8 cellular contexts compared by ENCODE assay signal in genomic region chr2:196239622-196240587, GRCh38.
DNase-seq lines count a peak whose midpoint lies in the region; ATAC-seq and TF ChIP-seq lines count a peak whose summit lies in the region.

No MANE protein-coding gene starts in this region.

- WGBS in adrenal gland, 4 donors: 61 to 75% (median 65%) methylated on average over 10 of the region's 10 CpGs

- TF ChIP-seq CTCF in adrenal gland (IDR thresholded peaks at IDR 0.05): peak in 1 of 6 experiments; percentile 7

- H3K9me3 Mint-ChIP-seq in T-cell: no peaks in the 10 kb centered on the region

- H3K9me3 ChIP-seq in adrenal gland (replicated peaks in 1 of 3): no peaks in the 10 kb centered on the region

- TF ChIP-seq POLR2A in adrenal gland (IDR thresholded peaks at IDR 0.05): no peak

- H3K27me3 ChIP-seq in adrenal gland: no peaks in the 10 kb centered on the region

- intact Hi-C loops in adrenal gland (cut with DNase I): no loop called here
- intact Hi-C loops in left colon (cut with DNase I, micrococcal nuclease): no loop called here

- H3K4me1 ChIP-seq in adrenal gland (replicated peaks in 1 of 2): peaks cover 0 to 10% of the 10 kb centered on the region in 2 donors

- H3K27me3 Mint-ChIP-seq in T-cell: no peaks in the 10 kb centered on the region

- POLR2A ChIA-PET in T-cell (lab: Charles Lee): interaction anchor here (0.5 to 1.6 kb wide), 19 partner anchors 9 to 453 kb away, joined by 3 to 14 read pairs (median 4); no protein-coding TSS in a partner anchor

- no peaks in the 10 kb centered on the region for H3K36me3 ChIP-seq in adrenal gland (replicated peaks in 1 of 2)

- peak overlapping the region; percentile 67 to 75 (median 73) for H3K4me3 Mint-ChIP-seq in T-cell

- H3K4me3 ChIP-seq in adrenal gland: no peak overlapping the region

- DNase-seq in A172 (ENCODE audit: low spot score) (peak; percentile 86), T-cell (peak; percentile 41 to 90 (median 80)), adrenal gland (peak; percentile 46 to 79 (median 57)), left colon (peak; percentile 62 to 76), NCI-H446 treated with DMSO at 0.1 percent for 48 hours (lab: John Stamatoyannopoulos, UW) (no peak)
- DNase-seq in stimulated activated CD8-positive, alpha-beta memory T cell treated with anti-CD3 and anti-CD28 coated beads, Interleukin-15, amount 100 ng/mL, for 4 hours (ENCODE audit: low read depth in 2 of 2): peak; percentile 68 to 70

- peak; percentile 76 for ATAC-seq in GM19372 (IDR thresholded peaks at IDR 0.05; ENCODE audit: low read depth, unreplicated experiment)
- peak; percentile 67 for ATAC-seq in HG03439 (IDR thresholded peaks at IDR 0.05; ENCODE audit: unreplicated experiment)
- peak; percentile 86 to 94 (median 90) for ATAC-seq in T-cell (replicated peaks in 1 of 4)
- ATAC-seq in left colon: peak; percentile 92

- peaks cover 82 to 88% (median 87%) of the 10 kb centered on the region in 3 donors for H3K4me1 Mint-ChIP-seq in T-cell

- peak overlapping the region in 3 of 5 donors; percentile 26 to 82 (median 50) for H3K27ac ChIP-seq in adrenal gland

- peak overlapping the region; percentile 95 to 98 for H3K27ac Mint-ChIP-seq in T-cell

- CTCF ChIA-PET in T-cell (lab: Charles Lee): interaction anchor here (0.6 to 3.0 kb wide), 18 partner anchors 9 to 86 kb away, joined by 3 to 16 read pairs (median 4); no protein-coding TSS in a partner anchor

- no peaks in the 10 kb centered on the region for H3K36me3 Mint-ChIP-seq in T-cell
